In genomic region chr10:99551158-99551557, GRCh38 we compare ENCODE assay signal across 9 cellular contexts. TPM values are rescaled to one million over a fixed set of nuclear protein-coding genes. Genes with fewer than 3 reads are reported as not detected.
DNase-seq lines count a peak whose midpoint lies in the region.
"Had no signal": no experiment of that assay in that cellular context is flagged by ENCODE, and none has a peak within 500 bp of the region (broad histone marks: within the 10 kb centered on the region; RNA-seq: fewer than 3 reads in every experiment).

No MANE protein-coding gene starts in this region.

- no peaks in the 10 kb centered on the region for H3K36me3 Mint-ChIP-seq in activated T-helper 1 cell treated with anti-CD3 and anti-CD28 coated beads, Interleukin-12 subunit alpha, Interleukin-12 subunit beta, Interleukin-2, Interleukin-4 antibody, amounts not matched to agents 30 ng/mL and 10 ng/mL and 1 ng/mL, durations not matched to agents 14 hours and 24 hours and 36 hours (ENCODE audit: low read depth)

- H3K27me3 ChIP-seq in SJCRH30, result no peaks in the 10 kb centered on the region

- H3K27ac Mint-ChIP-seq in activated T-helper 1 cell treated with anti-CD3 and anti-CD28 coated beads, Interleukin-12 subunit alpha, Interleukin-12 subunit beta, Interleukin-2, Interleukin-4 antibody, amounts not matched to agents 30 ng/mL and 10 ng/mL and 1 ng/mL, durations not matched to agents 14 hours and 24 hours and 36 hours, result no peak overlapping the region

- DNase-seq in DMS79 (lab: John Stamatoyannopoulos, UW) (peak; percentile 40), NCI-H1105 (lab: John Stamatoyannopoulos, UW) (peak; percentile 76), SJCRH30 (peak; percentile 97 to 98), left kidney (ENCODE audit: low read depth, low spot score) (peak; percentile 21), ACHN (no peak), DMS114 treated with DMSO at 0.1 percent for 48 hours (lab: John Stamatoyannopoulos, UW; ENCODE audit: unreplicated experiment) (no peak), activated gamma-delta T cell (lab: John Stamatoyannopoulos, UW) (no peak)
- DNase-seq in activated T-helper 1 cell treated with anti-CD3 and anti-CD28 coated beads, Interleukin-12 subunit alpha, Interleukin-12 subunit beta, Interleukin-2, Interleukin-4 antibody, amounts not matched to agents 30 ng/mL and 10 ng/mL and 1 ng/mL, durations not matched to agents 14 hours and 24 hours and 36 hours (ENCODE audit: low spot score), result no peak

- no peaks in the 10 kb centered on the region for H3K9me3 ChIP-seq in SJCRH30 (replicated peaks)

- H3K4me1 Mint-ChIP-seq in activated T-helper 1 cell treated with anti-CD3 and anti-CD28 coated beads, Interleukin-12 subunit alpha, Interleukin-12 subunit beta, Interleukin-2, Interleukin-4 antibody, amounts not matched to agents 30 ng/mL and 10 ng/mL and 1 ng/mL, durations not matched to agents 14 hours and 24 hours and 36 hours (ENCODE audit: low read depth), result peaks cover 7% of the 10 kb centered on the region

- peaks cover 28% of the 10 kb centered on the region for H3K27me3 Mint-ChIP-seq in activated T-helper 1 cell treated with anti-CD3 and anti-CD28 coated beads, Interleukin-12 subunit alpha, Interleukin-12 subunit beta, Interleukin-2, Interleukin-4 antibody, amounts not matched to agents 30 ng/mL and 10 ng/mL and 1 ng/mL, durations not matched to agents 14 hours and 24 hours and 36 hours (ENCODE audit: insufficient read depth)

- peak overlapping the region; percentile 26 for H3K4me3 ChIP-seq in SJCRH30

- no peaks in the 10 kb centered on the region for H3K36me3 ChIP-seq in SJCRH30

- in situ Hi-C loops in ACHN (cut with HindIII; ENCODE audit: low pct_ligation_motif_present, low pct_unique_long_range_greater_than_20kb, low sequenced_read_pairs), result no loop called here

- H3K9me3 Mint-ChIP-seq in activated T-helper 1 cell treated with anti-CD3 and anti-CD28 coated beads, Interleukin-12 subunit alpha, Interleukin-12 subunit beta, Interleukin-2, Interleukin-4 antibody, amounts not matched to agents 30 ng/mL and 10 ng/mL and 1 ng/mL, durations not matched to agents 14 hours and 24 hours and 36 hours, result no peaks in the 10 kb centered on the region

- peak overlapping the region; percentile 38; the same call in 1 of the 2 replicates for H3K27ac ChIP-seq in SJCRH30

- H3K4me1 ChIP-seq in SJCRH30, result peaks cover 26% of the 10 kb centered on the region

- no peak overlapping the region for H3K4me3 Mint-ChIP-seq in activated T-helper 1 cell treated with anti-CD3 and anti-CD28 coated beads, Interleukin-12 subunit alpha, Interleukin-12 subunit beta, Interleukin-2, Interleukin-4 antibody, amounts not matched to agents 30 ng/mL and 10 ng/mL and 1 ng/mL, durations not matched to agents 14 hours and 24 hours and 36 hours

- intact Hi-C loops in activated T-helper 1 cell treated with anti-CD3 and anti-CD28 coated beads, Interleukin-12 subunit alpha, Interleukin-12 subunit beta, Interleukin-2, Interleukin-4 antibody, amounts not matched to agents 30 ng/mL and 10 ng/mL and 1 ng/mL, durations not matched to agents 14 hours and 24 hours and 36 hours (cut with micrococcal nuclease), result no loop called here

RNA-seq across cellular contexts. Expression of gene NKX2-3, which starts 18.4 kb away (rescaled TPM):
- total RNA-seq in SJCRH30 (2014; rRNA removed; shearing (Covaris generic)), result not detected in 2 replicates
- total RNA-seq in activated T-helper 1 cell treated with anti-CD3 and anti-CD28 coated beads, Interleukin-12 subunit alpha, Interleukin-12 subunit beta, Interleukin-2, Interleukin-4 antibody, amounts not matched to agents 30 ng/mL and 10 ng/mL and 1 ng/mL, durations not matched to agents 14 hours and 24 hours and 36 hours, result not detected in 2 replicates
- total RNA-seq: lung microvascular endothelial cell had no signal

Comparison
In these comparisons a context has a peak if more than half of its experiments do, and no peak if none do; other contexts are left out.
1. DNase-seq: peak in DMS79 (single experiment), NCI-H1105 (single experiment), SJCRH30 (2 of 2) and left kidney (single experiment); none in activated T-helper 1 cell treated with anti-CD3 and anti-CD28 coated beads, Interleukin-12 subunit alpha, Interleukin-12 subunit beta, Interleukin-2, Interleukin-4 antibody, amounts not matched to agents 30 ng/mL and 10 ng/mL and 1 ng/mL, durations not matched to agents 14 hours and 24 hours and 36 hours (single experiment), ACHN (single experiment), DMS114 treated with DMSO at 0.1 percent for 48 hours (single experiment) and activated gamma-delta T cell (single experiment).